In the genomic region with DNA sequence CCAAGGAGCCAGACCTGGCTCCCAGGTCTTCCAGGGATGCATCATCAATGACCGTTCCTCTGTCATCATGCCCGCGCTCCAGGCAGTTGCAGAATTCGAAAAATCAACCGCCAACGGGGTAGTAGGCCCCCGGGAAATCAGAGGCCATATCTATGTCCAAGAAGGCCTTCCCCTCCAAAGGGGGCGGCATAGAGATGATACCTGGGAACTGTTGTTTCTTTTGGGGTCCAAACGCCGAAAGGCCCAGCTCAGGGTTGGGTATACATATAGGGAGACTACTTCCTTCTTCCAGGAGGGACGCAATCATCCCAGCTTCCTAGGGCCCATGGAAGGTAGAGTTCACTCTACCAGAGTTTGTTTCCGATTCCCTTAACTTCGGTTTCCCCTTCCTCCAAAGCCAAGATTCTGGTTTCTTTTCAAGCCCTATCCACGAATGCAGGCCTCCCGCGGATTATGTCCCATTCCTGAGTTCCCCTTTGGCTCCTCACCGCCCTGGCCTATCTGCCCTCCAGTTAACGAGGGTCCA, we compare ENCODE assay signal across 8 cellular contexts. TPM values are rescaled to one million over a fixed set of nuclear protein-coding genes. Genes with fewer than 3 reads are reported as not detected.
A peak's percentile ranks its signal among the peaks of the same experiment; 100 is the strongest.
DNase-seq lines count a peak whose midpoint lies in the region; ATAC-seq and TF ChIP-seq lines count a peak whose summit lies in the region.

No MANE protein-coding gene starts in this region.

- H3K4me1 Mint-ChIP-seq in nephron = peaks cover 38% of the 10 kb centered on the region

- 0 out of 2 replicates have a peak, but pooled peaks have one; percentile 11 for TF ChIP-seq CTCF in A673 (conservative IDR thresholded peaks at IDR 0.05; ENCODE audit: low read depth, low read length)
- TF ChIP-seq CTCF in GM13977 (IDR thresholded peaks at IDR 0.05; ENCODE audit: extremely low read depth, insufficient read depth, missing control alignments) = peak; percentile 3
- no peak for TF ChIP-seq CTCF in SU-DHL-6 (IDR thresholded peaks at IDR 0.05; ENCODE audit: insufficient read depth, low read length, poor library complexity, severe bottlenecking)
- TF ChIP-seq CTCF in epithelial cell of proximal tubule (conservative IDR thresholded peaks at IDR 0.05; ENCODE audit: low read depth, low read length) = peak; percentile 9
- no peak for TF ChIP-seq CTCF in nephron (IDR thresholded peaks at IDR 0.05; ENCODE audit: unreplicated experiment in 3 of 3)

- peaks cover 10% of the 10 kb centered on the region for H4K20me1 ChIP-seq in SU-DHL-6 (ENCODE audit: low read depth, low read length)

- peaks cover 26% of the 10 kb centered on the region for H3F3A ChIP-seq in SU-DHL-6 (ENCODE audit: insufficient read depth)

- ATAC-seq in HG03378 (IDR thresholded peaks at IDR 0.05; ENCODE audit: unreplicated experiment) = no peak

- peak overlapping the region; percentile 88 for H3K27ac ChIP-seq in A673 (ENCODE audit: low read depth, low read length, poor library complexity, severe bottlenecking)
- H3K27ac ChIP-seq in SU-DHL-6 (ENCODE audit: low read depth, low read length) = peak overlapping the region; percentile 86

- H3K36me3 Mint-ChIP-seq in nephron (ENCODE audit: low read depth) = peaks cover 35% of the 10 kb centered on the region

- H3K27ac Mint-ChIP-seq in nephron = peak overlapping the region; percentile 94 to 99 (median 97)

- no peaks in the 10 kb centered on the region for H3K9me3 Mint-ChIP-seq in nephron

- no peak for DNase-seq in A673 (ENCODE audit: low spot score)
- DNase-seq in GM13977 (ENCODE audit: low spot score) = peak; percentile 28
- DNase-seq in epithelial cell of proximal tubule (ENCODE audit: low read depth) = no peak
- DNase-seq in middle frontal gyrus (ENCODE audit: extremely low spot score, low spot score) = no peak
- DNase-seq in occipital lobe (lab: John Stamatoyannopoulos, UW) = no peak

- H3K4me3 Mint-ChIP-seq in nephron = peak overlapping the region; percentile 94 to 97 (median 96)

- H3K27me3 ChIP-seq in A673 (replicated peaks; ENCODE audit: insufficient read depth, low read depth, low read length, poor library complexity) (no peaks in the 10 kb centered on the region), SU-DHL-6 (ENCODE audit: low read length) (no peaks in the 10 kb centered on the region)

- H3K9ac ChIP-seq in SU-DHL-6 (ENCODE audit: low read length) = peak overlapping the region; percentile 80

- peak overlapping the region; percentile 87 for H3K4me3 ChIP-seq in A673 (ENCODE audit: low read depth, low read length, poor library complexity, severe bottlenecking)
- H3K4me3 ChIP-seq in SU-DHL-6 (ENCODE audit: insufficient read depth, low read length, poor library complexity, severe bottlenecking) = peak overlapping the region; percentile 84
- peak overlapping the region; percentile 94 for H3K4me3 ChIP-seq in epithelial cell of proximal tubule (ENCODE audit: low read depth, low read length)

- H3K27me3 Mint-ChIP-seq in nephron (ENCODE audit: low read depth) = peaks cover 3% of the 10 kb centered on the region

- intact Hi-C loops in A673 (cut with micrococcal nuclease; ENCODE audit: unreplicated experiment) = loop anchor here (5.0 kb wide), 1 partner anchor 127 kb away; no protein-coding TSS in a partner anchor

- H2AFZ ChIP-seq in SU-DHL-6 (ENCODE audit: low read depth, low read length, severe bottlenecking) = no peak overlapping the region

- peaks cover 26% of the 10 kb centered on the region for H3K36me3 ChIP-seq in A673 (ENCODE audit: insufficient read depth, low read length, poor library complexity, severe bottlenecking)
- peaks cover 15% of the 10 kb centered on the region for H3K36me3 ChIP-seq in SU-DHL-6 (ENCODE audit: low read length)

- H3K9me2 ChIP-seq in SU-DHL-6 (replicated peaks; ENCODE audit: insufficient read depth, low read length) = no peaks in the 10 kb centered on the region

- peaks cover 50% of the 10 kb centered on the region for H3K79me2 ChIP-seq in SU-DHL-6 (ENCODE audit: insufficient read depth, low read length)

- POLR2A ChIA-PET in A673 (lab: Charles Lee; ENCODE audit: low non-redundant PET) = no interaction called here

- H3K4me2 ChIP-seq in SU-DHL-6 (ENCODE audit: low read depth, low read length, poor library complexity, severe bottlenecking) = peak overlapping the region; percentile 70

- H3K4me1 ChIP-seq in A673 (ENCODE audit: insufficient read depth, low read length, poor library complexity, severe bottlenecking) = peaks cover 12% of the 10 kb centered on the region

- in situ Hi-C loops in GM13977 (cut with MboI; ENCODE audit: low pct_unique_long_range_greater_than_20kb, low sequenced_read_pairs, unreplicated experiment) = no loop called here

- H3K9me3 ChIP-seq in A673 (ENCODE audit: low read depth, low read length, poor library complexity, severe bottlenecking) = no peaks in the 10 kb centered on the region
- H3K9me3 ChIP-seq in SU-DHL-6 (ENCODE audit: insufficient read depth, low read length) = no peaks in the 10 kb centered on the region

- BruUV-seq in A673 (replicated peaks; lab: Mats Ljungman, UMichigan) = TSS peak; percentile 32

- CTCF ChIA-PET in A673 (lab: Charles Lee) = no interaction called here

RNA-seq across cellular contexts. Expression of a gene that starts 0.8 kb away (rescaled TPM):
- total RNA-seq in A673 (2021) = 37.9 and 39.6 TPM in 2 replicates
- 26.2 and 32.3 TPM in 2 replicates for total RNA-seq in epithelial cell of proximal tubule
- 21.8 TPM for total RNA-seq in occipital lobe

RNA-seq across cellular contexts. Expression of a gene that starts 53.1 kb away (rescaled TPM):
- total RNA-seq in A673 (2021) = 35.9 and 36.0 TPM in 2 replicates
- total RNA-seq in epithelial cell of proximal tubule = 37.4 and 49.5 TPM in 2 replicates
- total RNA-seq in occipital lobe = 21.1 TPM

Comparison
In these comparisons a context has a peak if more than half of its experiments do, and no peak if none do; other contexts are left out.
1. CTCF ChIP-seq: peak in A673 (single experiment), GM13977 (single experiment) and epithelial cell of proximal tubule (single experiment); none in SU-DHL-6 (single experiment) and nephron (0 of 3).
2. Peak in every context shown above with its lines, with median percentiles within 50 percentile points of each other: H3K4me3 ChIP-seq.